In the genomic region with DNA sequence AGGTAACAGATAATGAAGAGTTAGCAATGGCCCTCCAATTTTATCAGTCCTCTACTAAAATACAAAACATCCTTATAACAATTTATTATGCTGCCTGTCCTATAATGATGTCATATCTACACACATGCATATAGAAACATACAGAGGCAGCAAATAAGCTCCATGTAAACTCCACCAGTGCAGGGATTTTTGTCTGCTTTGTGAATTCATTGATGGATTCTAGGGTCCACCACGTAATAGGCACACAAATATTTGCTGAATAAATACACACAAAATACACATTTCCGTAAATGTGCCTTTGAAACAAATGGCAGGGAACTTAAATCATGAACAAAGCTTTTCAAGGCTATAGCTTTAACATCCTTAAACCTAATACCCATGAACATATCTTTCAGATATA, we compare ENCODE assay signal across 30 cellular contexts.
"Had no signal": no experiment of that assay in that cellular context is flagged by ENCODE, and none has a peak within 500 bp of the region (broad histone marks: within the 10 kb centered on the region; RNA-seq: fewer than 3 reads in every experiment).

No MANE protein-coding gene starts in this region.

- H3K9me3 Mint-ChIP-seq: activated CD4-positive, alpha-beta memory T cell treated with anti-CD3 and anti-CD28 coated beads for 36 hours; activated CD4-positive, alpha-beta T cell treated with anti-CD3 and anti-CD28 coated beads, Interleukin-2, amount 10 ng/mL, durations not matched to agents 24 days and 14 days; activated naive CD4-positive, alpha-beta T cell treated with anti-CD3 and anti-CD28 coated beads, Interleukin-2, amount 10 ng/mL, durations not matched to agents 7 days and 5 days; activated T-helper 1 cell treated with anti-CD3 and anti-CD28 coated beads, Interleukin-12 subunit alpha, Interleukin-12 subunit beta, Interleukin-2, Interleukin-4 antibody, amounts not matched to agents 30 ng/mL and 10 ng/mL and 1 ng/mL, durations not matched to agents 14 hours and 24 hours and 36 hours; activated T-helper 2 cell treated with anti-CD3 and anti-CD28 coated beads, Interferon-gamma antibody, Interleukin-2, Interleukin-4, amounts not matched to agents 10 μg/mL and 5 μg/mL and 100 μg/mL, durations not matched to agents 14 hours and 24 hours and 36 hours; central memory CD8-positive, alpha-beta T cell; dendritic cell treated with granulocyte-macrophage colony-stimulating factor and Interleukin-4, amounts not matched to agents 40 ng/mL and 50 ng/mL, for 4 days; endodermal cell; WTC11 had no signal

- H3K27me3 Mint-ChIP-seq: activated CD4-positive, alpha-beta memory T cell treated with anti-CD3 and anti-CD28 coated beads for 36 hours; activated CD4-positive, alpha-beta T cell treated with anti-CD3 and anti-CD28 coated beads, Interleukin-2, amount 10 ng/mL, durations not matched to agents 24 days and 14 days; activated CD8-positive, alpha-beta memory T cell treated with anti-CD3 and anti-CD28 coated beads, Interleukin-2, amount 10 ng/mL, durations not matched to agents 7 days and 5 days; activated naive CD4-positive, alpha-beta T cell treated with anti-CD3 and anti-CD28 coated beads, Interleukin-2, amount 10 ng/mL, durations not matched to agents 7 days and 5 days; activated naive CD8-positive, alpha-beta T cell; central memory CD8-positive, alpha-beta T cell; dendritic cell treated with granulocyte-macrophage colony-stimulating factor and Interleukin-4, amounts not matched to agents 40 ng/mL and 50 ng/mL, for 4 days had no signal

- ATAC-seq: activated CD8-positive, alpha-beta memory T cell treated with anti-CD3 and anti-CD28 coated beads, Interleukin-2, amount 10 ng/mL, durations not matched to agents 7 days and 5 days; activated CD8-positive, alpha-beta T cell treated with anti-CD3 and anti-CD28 coated beads, Interleukin-2, amount 10 ng/mL, durations not matched to agents 7 days and 5 days; esophagus mucosa; WTC11 had no signal

- H3K27me3 ChIP-seq: brain microvascular endothelial cell, dorsolateral prefrontal cortex had no signal

- H3K27ac Mint-ChIP-seq: activated CD4-positive, alpha-beta memory T cell treated with anti-CD3 and anti-CD28 coated beads for 36 hours; activated CD4-positive, alpha-beta T cell treated with anti-CD3 and anti-CD28 coated beads, Interleukin-2, amount 10 ng/mL, durations not matched to agents 24 days and 14 days; activated CD8-positive, alpha-beta memory T cell treated with anti-CD3 and anti-CD28 coated beads, Interleukin-2, amount 10 ng/mL, durations not matched to agents 7 days and 5 days; activated CD8-positive, alpha-beta T cell treated with anti-CD3 and anti-CD28 coated beads, Interleukin-2, amount 10 ng/mL, durations not matched to agents 7 days and 5 days; activated naive CD4-positive, alpha-beta T cell treated with anti-CD3 and anti-CD28 coated beads, Interleukin-2, amount 10 ng/mL, durations not matched to agents 7 days and 5 days; activated naive CD8-positive, alpha-beta T cell; activated T-helper 1 cell treated with anti-CD3 and anti-CD28 coated beads, Interleukin-12 subunit alpha, Interleukin-12 subunit beta, Interleukin-2, Interleukin-4 antibody, amounts not matched to agents 30 ng/mL and 10 ng/mL and 1 ng/mL, durations not matched to agents 14 hours and 24 hours and 36 hours; activated T-helper 2 cell treated with anti-CD3 and anti-CD28 coated beads, Interferon-gamma antibody, Interleukin-2, Interleukin-4, amounts not matched to agents 10 μg/mL and 5 μg/mL and 100 μg/mL, durations not matched to agents 14 hours and 24 hours and 36 hours; dendritic cell treated with granulocyte-macrophage colony-stimulating factor and Interleukin-4, amounts not matched to agents 40 ng/mL and 50 ng/mL, for 4 days; endodermal cell; WTC11 had no signal

- H3K36me3 ChIP-seq: brain microvascular endothelial cell had no signal

- FAIRE-seq: astrocyte, bronchial epithelial cell, frontal cortex had no signal

- H3K36me3 Mint-ChIP-seq: activated naive CD8-positive, alpha-beta T cell; WTC11 had no signal

- H3K27ac ChIP-seq: brain microvascular endothelial cell, coronary artery had no signal

- H3K4me3 ChIP-seq: coronary artery, dorsolateral prefrontal cortex had no signal

- H3K4me3 Mint-ChIP-seq: activated CD4-positive, alpha-beta memory T cell treated with anti-CD3 and anti-CD28 coated beads for 36 hours; activated CD4-positive, alpha-beta T cell treated with anti-CD3 and anti-CD28 coated beads, Interleukin-2, amount 10 ng/mL, durations not matched to agents 24 days and 14 days; activated CD8-positive, alpha-beta memory T cell treated with anti-CD3 and anti-CD28 coated beads, Interleukin-2, amount 10 ng/mL, durations not matched to agents 7 days and 5 days; activated CD8-positive, alpha-beta T cell treated with anti-CD3 and anti-CD28 coated beads, Interleukin-2, amount 10 ng/mL, durations not matched to agents 7 days and 5 days; activated naive CD4-positive, alpha-beta T cell treated with anti-CD3 and anti-CD28 coated beads, Interleukin-2, amount 10 ng/mL, durations not matched to agents 7 days and 5 days; activated naive CD8-positive, alpha-beta T cell; activated T-helper 1 cell treated with anti-CD3 and anti-CD28 coated beads, Interleukin-12 subunit alpha, Interleukin-12 subunit beta, Interleukin-2, Interleukin-4 antibody, amounts not matched to agents 30 ng/mL and 10 ng/mL and 1 ng/mL, durations not matched to agents 14 hours and 24 hours and 36 hours; central memory CD8-positive, alpha-beta T cell; dendritic cell treated with granulocyte-macrophage colony-stimulating factor and Interleukin-4, amounts not matched to agents 40 ng/mL and 50 ng/mL, for 4 days; endodermal cell; WTC11 had no signal

- DNase-seq: activated CD4-positive, alpha-beta memory T cell treated with anti-CD3 and anti-CD28 coated beads for 36 hours; activated CD4-positive, alpha-beta T cell treated with anti-CD3 and anti-CD28 coated beads, Interleukin-2, amount 10 ng/mL, durations not matched to agents 24 days and 14 days; activated CD8-positive, alpha-beta memory T cell treated with anti-CD3 and anti-CD28 coated beads, Interleukin-2, amount 10 ng/mL, durations not matched to agents 7 days and 5 days; activated CD8-positive, alpha-beta memory T cell treated with anti-CD3 and anti-CD28 coated beads, Interleukin-2, amount 50 U/mL, for 4 hours; activated CD8-positive, alpha-beta T cell treated with anti-CD3 and anti-CD28 coated beads, Interleukin-2, amount 10 ng/mL, durations not matched to agents 7 days and 5 days; activated effector memory CD4-positive, alpha-beta T cell treated with anti-CD3 and anti-CD28 coated beads, Interleukin-2, amount 50 U/mL, for 16 hours; activated naive CD4-positive, alpha-beta T cell treated with anti-CD3 and anti-CD28 coated beads, Interleukin-2, amount 10 ng/mL, durations not matched to agents 7 days and 5 days; activated T-cell treated with anti-CD3 and anti-CD28 coated beads, Interleukin-2, amount 50 U/mL, for 1 hour; activated T-cell treated with anti-CD3 and anti-CD28 coated beads, Interleukin-2, amount 50 U/mL, for 48 hours; amniotic stem cell; anterior cingulate cortex; brain microvascular endothelial cell; dorsolateral prefrontal cortex; effector memory CD4-positive, alpha-beta T cell; endodermal cell; foreskin fibroblast; head of caudate nucleus; T-helper 1 cell; T-helper 2 cell had no signal
